17 cellular contexts compared by ENCODE assay signal in genomic region chr14:103740991-103741689, GRCh38. TPM values are rescaled to one million over a fixed set of nuclear protein-coding genes. Genes with fewer than 3 reads are reported as not detected.
A peak's percentile ranks its signal among the peaks of the same experiment; 100 is the strongest.
DNase-seq lines count a peak whose midpoint lies in the region; ATAC-seq and TF ChIP-seq lines count a peak whose summit lies in the region.
"Had no signal": no experiment of that assay in that cellular context is flagged by ENCODE, and none has a peak within 500 bp of the region (broad histone marks: within the 10 kb centered on the region; RNA-seq: fewer than 3 reads in every experiment).

No MANE protein-coding gene starts in this region.

- ATAC-seq in T-helper 17 cell (no peak), HG02938 (IDR thresholded peaks at IDR 0.05; ENCODE audit: unreplicated experiment) (no peak)
- ATAC-seq: activated T-cell treated with anti-CD3 and anti-CD28 coated beads, Interleukin-2, amount 50 U/mL, for 72 hours; mucosa of descending colon had no signal

- H3K27ac ChIP-seq in endodermal cell (ENCODE audit: low read depth, low read length) = no peak overlapping the region
- H3K27ac ChIP-seq in osteoblast (ENCODE audit: low read depth, low read length) = no peak overlapping the region
- H3K27ac ChIP-seq: right atrium auricular region had no signal

- DNase-seq in EH (ENCODE audit: low read depth) (peak; percentile 80), T-helper 17 cell (no peak), endodermal cell (peak; percentile 28), osteoblast (ENCODE audit: insufficient read length, low spot score, missing footprints) (peak; percentile 84), T-helper 1 cell (no peak), activated T-cell treated with anti-CD3 and anti-CD28 coated beads for 4 hours (no peak)
- no peak for DNase-seq in activated T-cell treated with anti-CD3 and anti-CD28 coated beads, Interleukin-2, amount 50 U/mL, for 48 hours
- DNase-seq: activated CD4-positive, alpha-beta T cell treated with anti-CD3 and anti-CD28 coated beads, Interleukin-2, amount 50 U/mL, for 4 hours; activated T-cell treated with anti-CD3 and anti-CD28 coated beads, Interleukin-2, amount 50 U/mL, for 72 hours; left cardiac atrium; mucosa of descending colon; NCI-H2029; NCI-H524 had no signal

- H3K4me1 ChIP-seq in endodermal cell (ENCODE audit: control insufficient read depth, insufficient read depth, low read length) (no peaks in the 10 kb centered on the region), osteoblast (ENCODE audit: insufficient read depth, low read length) (no peaks in the 10 kb centered on the region)
- H3K4me1 ChIP-seq: HAP-1 had no signal

- H3K9me3 Mint-ChIP-seq in endodermal cell = no peaks in the 10 kb centered on the region
- H3K9me3 Mint-ChIP-seq: activated T-cell treated with anti-CD3 and anti-CD28 coated beads, Interleukin-2, amount 50 U/mL, for 72 hours had no signal

- TF ChIP-seq CTCF in endodermal cell (conservative IDR thresholded peaks at IDR 0.05) (no peak), osteoblast (IDR thresholded peaks at IDR 0.05; ENCODE audit: extremely low read depth, low read depth, low read length) (no peak)

- no peaks in the 10 kb centered on the region for H3K27me3 Mint-ChIP-seq in T-helper 17 cell
- no peaks in the 10 kb centered on the region for H3K27me3 Mint-ChIP-seq in endodermal cell (ENCODE audit: insufficient read depth)

- H3K4me1 Mint-ChIP-seq in T-helper 17 cell = no peaks in the 10 kb centered on the region
- H3K4me1 Mint-ChIP-seq in endodermal cell = peaks cover 8% of the 10 kb centered on the region

- peak overlapping the region; percentile 32 for H3K27ac Mint-ChIP-seq in T-helper 17 cell
- peak overlapping the region; percentile 75 for H3K27ac Mint-ChIP-seq in endodermal cell
- H3K27ac Mint-ChIP-seq: activated T-cell treated with anti-CD3 and anti-CD28 coated beads, Interleukin-2, amount 50 U/mL, for 72 hours had no signal

- no peak overlapping the region for H3K4me2 ChIP-seq in osteoblast (ENCODE audit: insufficient read depth, low read length)

- H3K4me3 Mint-ChIP-seq in T-helper 17 cell (no peak overlapping the region), endodermal cell (no peak overlapping the region)
- H3K4me3 Mint-ChIP-seq: activated T-cell treated with anti-CD3 and anti-CD28 coated beads, Interleukin-2, amount 50 U/mL, for 72 hours had no signal

- no peak overlapping the region for H3K9ac ChIP-seq in endodermal cell (ENCODE audit: extremely low read depth, low read length, poor library complexity, severe bottlenecking)

- H3K4me3 ChIP-seq in endodermal cell (ENCODE audit: low read length) (no peak overlapping the region), osteoblast (ENCODE audit: insufficient read depth, low read length) (no peak overlapping the region)
- H3K4me3 ChIP-seq: adrenal gland, HAP-1, mucosa of descending colon, right atrium auricular region had no signal

- H3K36me3 ChIP-seq in endodermal cell (ENCODE audit: control insufficient read depth, insufficient read depth, low read length) = peaks cover 14% of the 10 kb centered on the region
- peaks cover 3% of the 10 kb centered on the region for H3K36me3 ChIP-seq in osteoblast (ENCODE audit: insufficient read depth, low read length)
- H3K36me3 ChIP-seq: HAP-1 had no signal

- H4K20me1 ChIP-seq in osteoblast (ENCODE audit: insufficient read depth, low read length) = no peaks in the 10 kb centered on the region

- H2AFZ ChIP-seq in osteoblast (ENCODE audit: low read length) = no peak overlapping the region

- H3K27me3 ChIP-seq in endodermal cell (ENCODE audit: control insufficient read depth, insufficient read depth, low read length, poor library complexity, severe bottlenecking) = no peaks in the 10 kb centered on the region
- no peaks in the 10 kb centered on the region for H3K27me3 ChIP-seq in osteoblast (ENCODE audit: insufficient read depth, low read length)
- H3K27me3 ChIP-seq: adrenal gland, right atrium auricular region had no signal

- no peaks in the 10 kb centered on the region for H3K79me2 ChIP-seq in osteoblast (ENCODE audit: insufficient read depth, low read length)

- WGBS in endodermal cell (ENCODE audit: insufficient coverage in 1 of 2, insufficient read length in 1 of 2), 2 experiments = 95 to 98% methylated on average over 9 to 14 of the region's 14 CpGs

- H3K9me3 ChIP-seq in T-helper 17 cell (ENCODE audit: control insufficient read depth, low read length, poor library complexity, severe bottlenecking) (no peaks in the 10 kb centered on the region), endodermal cell (ENCODE audit: control insufficient read depth, low read length) (no peaks in the 10 kb centered on the region), osteoblast (ENCODE audit: low read depth, low read length) (no peaks in the 10 kb centered on the region)
- H3K9me3 ChIP-seq: adrenal gland, HAP-1, mucosa of descending colon, right atrium auricular region had no signal

- H3K36me3 Mint-ChIP-seq in T-helper 17 cell (ENCODE audit: low read depth) (no peaks in the 10 kb centered on the region), endodermal cell (ENCODE audit: low read depth) (peaks cover 38% of the 10 kb centered on the region)

RNA-seq across cellular contexts. Expression of gene ZFYVE21, which starts 25.5 kb away (rescaled TPM):
- total RNA-seq in T-helper 17 cell (1 to 10 TPM; 9.1 to 9.5 TPM), endodermal cell (10 to 100 TPM; 42.5 to 55.6 TPM), osteoblast (36.9 and 39.8 TPM in 2 replicates)
- 42.1 TPM for polyA plus RNA-seq in endodermal cell (2013, experiment 1 of 2)
- polyA plus RNA-seq in endodermal cell (2013, experiment 2 of 2) = 40.3 TPM

RNA-seq across cellular contexts. Expression of gene XRCC3, which starts 25.9 kb away (rescaled TPM):
- total RNA-seq in T-helper 17 cell = 1 to 10 TPM; 6.9 to 8.3 TPM
- 10 to 100 TPM; 39.2 to 42.6 TPM for total RNA-seq in endodermal cell
- 22.5 TPM for polyA plus RNA-seq in endodermal cell (2013, experiment 1 of 2)
- polyA plus RNA-seq in endodermal cell (2013, experiment 2 of 2) = 24.3 TPM
- 4.3 and 5.0 TPM in 2 replicates for total RNA-seq in osteoblast

Comparison
In these comparisons a context has a peak if more than half of its experiments do, and no peak if none do; other contexts are left out.
1. DNase-seq: peak in EH (single experiment), endodermal cell (single experiment) and osteoblast (single experiment); none in T-helper 17 cell (0 of 3), T-helper 1 cell (0 of 5), activated T-cell treated with anti-CD3 and anti-CD28 coated beads, Interleukin-2, amount 50 U/mL, for 48 hours (0 of 2) and activated T-cell treated with anti-CD3 and anti-CD28 coated beads for 4 hours (single experiment).